Comparison of ENCODE assay signal across 12 cellular contexts in genomic region chr1:182388392-182389134, GRCh38. TPM values are rescaled to one million over a fixed set of nuclear protein-coding genes. Genes with fewer than 3 reads are reported as not detected.
DNase-seq lines count a peak whose midpoint lies in the region; ATAC-seq and TF ChIP-seq lines count a peak whose summit lies in the region.
"Had no signal": no experiment of that assay in that cellular context is flagged by ENCODE, and none has a peak within 500 bp of the region (broad histone marks: within the 10 kb centered on the region; RNA-seq: fewer than 3 reads in every experiment).

No MANE protein-coding gene starts in this region.

- no peaks in the 10 kb centered on the region for H3K27me3 ChIP-seq in AG04450 (ENCODE audit: control insufficient read depth, insufficient read depth, low read length)
- H3K27me3 ChIP-seq in KMS-11 (ENCODE audit: insufficient read depth, low read depth) = no peaks in the 10 kb centered on the region
- H3K27me3 ChIP-seq in esophagus (ENCODE audit: control insufficient read depth in 1 of 2, insufficient read depth in 2 of 2, low read length in 2 of 2) = no peaks in the 10 kb centered on the region

- H3K4me3 Mint-ChIP-seq in neural crest cell = peak overlapping the region; percentile 99
- no peak overlapping the region for H3K4me3 Mint-ChIP-seq in stimulated activated naive CD8-positive, alpha-beta T cell treated with anti-CD3 and anti-CD28 coated beads, Interleukin-15, amount 100 ng/mL, for 72 hours

- DNase-seq in AG04450 (ENCODE audit: low read depth, low spot score) (no peak), neural crest cell (ENCODE audit: low read depth, low spot score) (no peak), DMS53 treated with DMSO at 0.1 percent for 48 hours (lab: John Stamatoyannopoulos, UW; ENCODE audit: unreplicated experiment) (no peak)
- no peak for DNase-seq in stimulated activated naive CD8-positive, alpha-beta T cell treated with anti-CD3 and anti-CD28 coated beads, Interleukin-15, amount 100 ng/mL, for 72 hours
- DNase-seq in stimulated activated CD4-positive, alpha-beta T cell treated with anti-CD3 and anti-CD28 coated beads, Interleukin-2, amount 100 ng/mL, for 24 hours = no peak
- DNase-seq: activated CD4-positive, alpha-beta T cell treated with anti-CD3 and anti-CD28 coated beads, Interleukin-2, amount 50 U/mL, for 48 hours; GOT3; NCI-H2107 had no signal

- H3K27ac ChIP-seq in AG04450 (ENCODE audit: low read depth, low read length) (no peak overlapping the region), KMS-11 (no peak overlapping the region), esophagus (ENCODE audit: low read depth in 2 of 2, low read length in 1 of 2) (peak overlapping the region in 1 of 2 donors; percentile 68)

- ATAC-seq in stimulated activated naive CD8-positive, alpha-beta T cell treated with anti-CD3 and anti-CD28 coated beads, Interleukin-15, amount 100 ng/mL, for 72 hours = no peak
- ATAC-seq in GM19351 (IDR thresholded peaks at IDR 0.05; ENCODE audit: unreplicated experiment) = no peak

- CTCF ChIA-PET in AG04450 (lab: Charles Lee) = interaction anchor here (0.9 to 4.7 kb wide), 2 partner anchors 245 to 394 kb away, joined by 4 to 32 read pairs; no protein-coding TSS in a partner anchor

- H3K27ac Mint-ChIP-seq in neural crest cell (ENCODE audit: unreplicated experiment) = no peak overlapping the region
- no peak overlapping the region for H3K27ac Mint-ChIP-seq in stimulated activated naive CD8-positive, alpha-beta T cell treated with anti-CD3 and anti-CD28 coated beads, Interleukin-15, amount 100 ng/mL, for 72 hours

- H3K36me3 Mint-ChIP-seq in neural crest cell (ENCODE audit: low read depth) = peaks cover 58% of the 10 kb centered on the region

- H3K4me1 ChIP-seq in KMS-11 (ENCODE audit: low read depth, poor library complexity, severe bottlenecking) = peaks cover 24% of the 10 kb centered on the region
- no peaks in the 10 kb centered on the region for H3K4me1 ChIP-seq in esophagus (ENCODE audit: control insufficient read depth in 2 of 2, insufficient read depth in 2 of 2, low read length in 1 of 2)

- H2AFZ ChIP-seq in KMS-11 (ENCODE audit: low read depth) = no peak overlapping the region

- no peaks in the 10 kb centered on the region for H4K20me1 ChIP-seq in KMS-11 (ENCODE audit: insufficient read depth)

- POLR2A ChIA-PET in AG04450 (lab: Yijun Ruan, JAX) = no interaction called here

- peaks cover 2% of the 10 kb centered on the region for H3K27me3 Mint-ChIP-seq in neural crest cell (ENCODE audit: low read depth)
- peaks cover 48% of the 10 kb centered on the region for H3K27me3 Mint-ChIP-seq in stimulated activated naive CD8-positive, alpha-beta T cell treated with anti-CD3 and anti-CD28 coated beads, Interleukin-15, amount 100 ng/mL, for 72 hours

- peaks cover 4% of the 10 kb centered on the region; the same call in 1 of the 2 replicates for H3K36me3 ChIP-seq in KMS-11 (ENCODE audit: insufficient read depth)
- H3K36me3 ChIP-seq in esophagus (ENCODE audit: control insufficient read depth in 2 of 2, insufficient read depth in 2 of 2, low read length in 1 of 2) = peaks cover 31 to 33% of the 10 kb centered on the region in 2 donors

- H3K9me3 Mint-ChIP-seq in neural crest cell = no peaks in the 10 kb centered on the region
- no peaks in the 10 kb centered on the region for H3K9me3 Mint-ChIP-seq in stimulated activated naive CD8-positive, alpha-beta T cell treated with anti-CD3 and anti-CD28 coated beads, Interleukin-15, amount 100 ng/mL, for 72 hours

- peaks cover 59% of the 10 kb centered on the region for H3K4me1 Mint-ChIP-seq in neural crest cell
- peaks cover 21% of the 10 kb centered on the region for H3K4me1 Mint-ChIP-seq in stimulated activated naive CD8-positive, alpha-beta T cell treated with anti-CD3 and anti-CD28 coated beads, Interleukin-15, amount 100 ng/mL, for 72 hours

- H3K9ac ChIP-seq in KMS-11 = no peak overlapping the region

- H3K4me3 ChIP-seq in AG04450 (ENCODE audit: low read depth, low read length) (peak overlapping the region; percentile 78), KMS-11 (IDR thresholded peaks at IDR 0.05; ENCODE audit: insufficient read depth, low read depth, low read length) (no peak overlapping the region), esophagus (ENCODE audit: low read depth in 1 of 2, low read length in 2 of 2) (peak overlapping the region; percentile 26 to 82)

- peaks cover 13% of the 10 kb centered on the region for H3K79me2 ChIP-seq in KMS-11 (ENCODE audit: insufficient read depth, low read depth)

- peak overlapping the region; percentile 89; the same call in 1 of the 2 replicates for H3K4me2 ChIP-seq in KMS-11

- H3K9me3 ChIP-seq in AG04450 (ENCODE audit: control insufficient read depth, insufficient read depth, low read length) = no peaks in the 10 kb centered on the region; the same call in 1 of the 2 replicates
- H3K9me3 ChIP-seq in esophagus (ENCODE audit: control insufficient read depth in 2 of 2, insufficient read depth in 1 of 2, low read depth in 1 of 2, low read length in 1 of 2) = no peaks in the 10 kb centered on the region

- no peak for TF ChIP-seq CTCF in AG04450 (IDR thresholded peaks at IDR 0.05; ENCODE audit: low read depth, low read length)
- TF ChIP-seq CTCF in KMS-11 (conservative IDR thresholded peaks at IDR 0.05; ENCODE audit: low read depth, low read length) = no peak
- no peak for TF ChIP-seq CTCF in neural crest cell (conservative IDR thresholded peaks at IDR 0.05)

- 57 to 61% methylated on average over 5 of the region's 5 CpGs for WGBS in esophagus, 2 donors

RNA-seq across cellular contexts. Expression of gene GLUL, which starts 3.0 kb away (rescaled TPM):
- 151 and 182 TPM in 2 replicates for polyA plus RNA-seq in AG04450 (2011; rRNA removed)
- polyA minus RNA-seq in AG04450 (2011; rRNA and poly(A)+ RNA removed) = 185 and 227 TPM in 2 replicates
- 100 to 1,000 TPM; 384 to 627 TPM for polyA plus RNA-seq in esophagus
- 522 and 529 TPM in 2 replicates for total RNA-seq in neural crest cell

RNA-seq across cellular contexts. Expression of gene TEDDM1, which starts 11.9 kb away (rescaled TPM):
- polyA plus RNA-seq in AG04450 (2011; rRNA removed) (not detected in 2 replicates), esophagus (under 1 TPM in 1 of 2 donors, not detected in 1; 0.06 TPM)
- polyA minus RNA-seq in AG04450 (2011; rRNA and poly(A)+ RNA removed) = not detected in 2 replicates
- total RNA-seq in neural crest cell = not detected in 2 replicates
- total RNA-seq: G401 had no signal
